In genomic region chr11:75270896-75271415, GRCh38 we compare ENCODE assay signal across 11 cellular contexts. TPM values are rescaled to one million over a fixed set of nuclear protein-coding genes. Genes with fewer than 3 reads are reported as not detected.
DNase-seq lines count a peak whose midpoint lies in the region; ATAC-seq and TF ChIP-seq lines count a peak whose summit lies in the region.
"Had no signal": no experiment of that assay in that cellular context is flagged by ENCODE, and none has a peak within 500 bp of the region (broad histone marks: within the 10 kb centered on the region; RNA-seq: fewer than 3 reads in every experiment).

No MANE protein-coding gene starts in this region.

- H3K27me3 ChIP-seq in spleen (replicated peaks in 1 of 7) (no peaks in the 10 kb centered on the region), tibial nerve (no peaks in the 10 kb centered on the region)

- TF ChIP-seq POLR2A in spleen (IDR thresholded peaks at IDR 0.05), result no peak
- TF ChIP-seq POLR2A in tibial nerve (IDR thresholded peaks at IDR 0.05), result no peak

- intact Hi-C loops in spleen (cut with DNase I; ENCODE audit: low total_unique reads), result no loop called here

- WGBS in spleen, 5 donors, result 45 to 79% (median 76%) methylated on average over 3 of the region's 3 CpGs
- WGBS in tibial nerve, 2 donors, result 49 to 64% methylated on average over 3 of the region's 3 CpGs

- peaks cover 4 to 74% (median 29%) of the 10 kb centered on the region in 6 donors for H3K4me1 ChIP-seq in spleen
- H3K4me1 ChIP-seq in tibial nerve, result peaks cover 0 to 8% (median 0%) of the 10 kb centered on the region in 4 donors

- no peaks in the 10 kb centered on the region for H3K27me3 Mint-ChIP-seq in activated naive CD8-positive, alpha-beta T cell treated with anti-CD3 and anti-CD28 coated beads, Interleukin-2, amount 10 ng/mL, durations not matched to agents 7 days and 5 days
- no peaks in the 10 kb centered on the region for H3K27me3 Mint-ChIP-seq in activated naive CD8-positive, alpha-beta T cell treated with anti-CD3 and anti-CD28 coated beads for 36 hours
- no peaks in the 10 kb centered on the region for H3K27me3 Mint-ChIP-seq in chondrocyte (ENCODE audit: low read depth)

- peak; percentile 46 for TF ChIP-seq CTCF in LNCAP (IDR thresholded peaks at IDR 0.05)
- peak; percentile 73 for TF ChIP-seq CTCF in chondrocyte (IDR thresholded peaks at IDR 0.05)
- TF ChIP-seq CTCF in spleen (IDR thresholded peaks at IDR 0.05 in 8 of 11, conservative IDR thresholded peaks at IDR 0.05 in 3 of 11), result peak in 7 of 11 experiments; percentile 15 to 58 (median 26)
- TF ChIP-seq CTCF in tibial nerve (IDR thresholded peaks at IDR 0.05), result peak in 2 of 5 experiments; percentile 21 to 22

- H3K27ac ChIP-seq in spleen, result peak overlapping the region in 3 of 8 donors; percentile 31 to 86 (median 85)
- H3K27ac ChIP-seq in tibial nerve, result no peak overlapping the region

- H3K36me3 Mint-ChIP-seq in activated naive CD8-positive, alpha-beta T cell treated with anti-CD3 and anti-CD28 coated beads, Interleukin-2, amount 10 ng/mL, durations not matched to agents 7 days and 5 days, result peaks cover 13% of the 10 kb centered on the region
- H3K36me3 Mint-ChIP-seq in activated naive CD8-positive, alpha-beta T cell treated with anti-CD3 and anti-CD28 coated beads for 36 hours, result peaks cover 12% of the 10 kb centered on the region
- peaks cover 1% of the 10 kb centered on the region for H3K36me3 Mint-ChIP-seq in chondrocyte (ENCODE audit: low read depth)

- no peaks in the 10 kb centered on the region for H3K9me3 Mint-ChIP-seq in activated naive CD8-positive, alpha-beta T cell treated with anti-CD3 and anti-CD28 coated beads, Interleukin-2, amount 10 ng/mL, durations not matched to agents 7 days and 5 days
- no peaks in the 10 kb centered on the region for H3K9me3 Mint-ChIP-seq in activated naive CD8-positive, alpha-beta T cell treated with anti-CD3 and anti-CD28 coated beads for 36 hours
- no peaks in the 10 kb centered on the region for H3K9me3 Mint-ChIP-seq in chondrocyte (ENCODE audit: low read depth)

- ATAC-seq in activated naive CD8-positive, alpha-beta T cell treated with anti-CD3 and anti-CD28 coated beads, Interleukin-2, amount 10 ng/mL, durations not matched to agents 7 days and 5 days (ENCODE audit: low read depth), result no peak

- peaks cover 14% of the 10 kb centered on the region for H3K4me1 Mint-ChIP-seq in activated naive CD8-positive, alpha-beta T cell treated with anti-CD3 and anti-CD28 coated beads, Interleukin-2, amount 10 ng/mL, durations not matched to agents 7 days and 5 days
- peaks cover 28% of the 10 kb centered on the region for H3K4me1 Mint-ChIP-seq in activated naive CD8-positive, alpha-beta T cell treated with anti-CD3 and anti-CD28 coated beads for 36 hours
- peaks cover 5% of the 10 kb centered on the region for H3K4me1 Mint-ChIP-seq in chondrocyte (ENCODE audit: low read depth)

- no peak for TF ChIP-seq EP300 in tibial nerve (IDR thresholded peaks at IDR 0.05)

- H3K4me3 Mint-ChIP-seq in activated naive CD8-positive, alpha-beta T cell treated with anti-CD3 and anti-CD28 coated beads, Interleukin-2, amount 10 ng/mL, durations not matched to agents 7 days and 5 days, result no peak overlapping the region
- H3K4me3 Mint-ChIP-seq in activated naive CD8-positive, alpha-beta T cell treated with anti-CD3 and anti-CD28 coated beads for 36 hours, result no peak overlapping the region
- H3K4me3 Mint-ChIP-seq in chondrocyte (ENCODE audit: unreplicated experiment), result no peak overlapping the region

- peak; percentile 21 for DNase-seq in activated naive CD8-positive, alpha-beta T cell treated with anti-CD3 and anti-CD28 coated beads, Interleukin-2, amount 10 ng/mL, durations not matched to agents 7 days and 5 days
- no peak for DNase-seq in activated naive CD8-positive, alpha-beta T cell treated with anti-CD3 and anti-CD28 coated beads for 36 hours
- DNase-seq in chondrocyte (ENCODE audit: low spot score), result no peak
- DNase-seq in spleen, result peak; percentile 56
- no peak for DNase-seq in NOMO-1 treated with DMSO at 0.1 percent for 48 hours (lab: John Stamatoyannopoulos, UW; ENCODE audit: unreplicated experiment)
- DNase-seq in tibial nerve (ENCODE audit: low spot score in 2 of 2), result no peak
- no peak for DNase-seq in NCI-H146 treated with DMSO at 0.1 percent for 48 hours (lab: John Stamatoyannopoulos, UW; ENCODE audit: unreplicated experiment)
- DNase-seq: NCI-H510A had no signal

- H3K9me3 ChIP-seq in spleen (no peaks in the 10 kb centered on the region), tibial nerve (no peaks in the 10 kb centered on the region)

- POLR2A ChIA-PET in activated naive CD8-positive, alpha-beta T cell treated with anti-CD3 and anti-CD28 coated beads, Interleukin-2, amount 10 ng/mL, durations not matched to agents 7 days and 5 days (lab: Charles Lee), result no interaction called here

- H3K36me3 ChIP-seq in spleen (peaks cover 0 to 100% (median 31%) of the 10 kb centered on the region in 6 donors), tibial nerve (peaks cover 0 to 43% (median 0%) of the 10 kb centered on the region in 3 donors)

- H3K27ac Mint-ChIP-seq in activated naive CD8-positive, alpha-beta T cell treated with anti-CD3 and anti-CD28 coated beads, Interleukin-2, amount 10 ng/mL, durations not matched to agents 7 days and 5 days, result peak overlapping the region; percentile 78
- H3K27ac Mint-ChIP-seq in activated naive CD8-positive, alpha-beta T cell treated with anti-CD3 and anti-CD28 coated beads for 36 hours, result no peak overlapping the region
- H3K27ac Mint-ChIP-seq in chondrocyte (ENCODE audit: unreplicated experiment), result no peak overlapping the region

- H3K4me3 ChIP-seq in spleen, result no peak overlapping the region
- no peak overlapping the region for H3K4me3 ChIP-seq in tibial nerve

RNA-seq across cellular contexts. Expression of gene TPBGL, which starts 30.4 kb away (rescaled TPM):
- under 1 TPM; 0.14 to 0.28 TPM for total RNA-seq in activated naive CD8-positive, alpha-beta T cell treated with anti-CD3 and anti-CD28 coated beads, Interleukin-2, amount 10 ng/mL, durations not matched to agents 7 days and 5 days
- under 1 TPM; 0.20 to 0.45 TPM for total RNA-seq in activated naive CD8-positive, alpha-beta T cell treated with anti-CD3 and anti-CD28 coated beads for 36 hours
- total RNA-seq in chondrocyte (0.24 to 0.82 TPM (median 0.74 TPM) in 3 replicates), spleen (under 1 TPM in 4 of 7 donors, not detected in 3; 0.16 to 0.59 (median 0.23) TPM), tibial nerve (1 to 10 TPM in 3 of 4 donors, not detected in 1; 1.0 to 1.5 (median 1.1) TPM)
- under 1 TPM; 0.10 to 0.15 (median 0.11) TPM for polyA plus RNA-seq in spleen
- total RNA-seq: myocyte had no signal
- polyA plus RNA-seq: aorta had no signal

Comparison
In these comparisons a context has a peak if more than half of its experiments do, and no peak if none do; other contexts are left out.
1. DNase-seq: peak in activated naive CD8-positive, alpha-beta T cell treated with anti-CD3 and anti-CD28 coated beads, Interleukin-2, amount 10 ng/mL, durations not matched to agents 7 days and 5 days (single experiment) and spleen (single experiment); none in activated naive CD8-positive, alpha-beta T cell treated with anti-CD3 and anti-CD28 coated beads for 36 hours (single experiment), chondrocyte (single experiment), NOMO-1 treated with DMSO at 0.1 percent for 48 hours (single experiment), tibial nerve (0 of 2) and NCI-H146 treated with DMSO at 0.1 percent for 48 hours (single experiment).